8 cellular contexts compared by ENCODE assay signal in genomic region chr1:221741971-221742554, GRCh38. TPM values are rescaled to one million over a fixed set of nuclear protein-coding genes. Genes with fewer than 3 reads are reported as not detected.
DNase-seq lines count a peak whose midpoint lies in the region; ATAC-seq and TF ChIP-seq lines count a peak whose summit lies in the region.

DUSP10 (minus strand) TSS chr1:221742089; CDS start chr1:221739744, 2,345 bp downstream.

- WGBS in esophagus squamous epithelium, 2 donors = 0 to 1% methylated on average over 12 to 24 of the region's 34 CpGs

- ATAC-seq in GM21786 (IDR thresholded peaks at IDR 0.05; ENCODE audit: unreplicated experiment) = peak; percentile 78

- peaks cover 0 to 29% (median 0%) of the 10 kb centered on the region in 4 donors for H3K4me1 ChIP-seq in Peyer's patch
- peaks cover 4 to 56% (median 4%) of the 10 kb centered on the region in 3 donors for H3K4me1 ChIP-seq in esophagus squamous epithelium
- H3K4me1 ChIP-seq in muscle layer of duodenum (ENCODE audit: control insufficient read depth in 1 of 2, insufficient read depth in 2 of 2, low read length in 2 of 2) = peaks cover 0 to 20% of the 10 kb centered on the region in 2 donors

- intact Hi-C loops in esophagus squamous epithelium (cut with DNase I) = no loop called here

- H3K27ac ChIP-seq in KOPT-K1 (ENCODE audit: low read depth, low read length, poor library complexity, severe bottlenecking) = peak within 1 kb of the TSS; percentile 66
- H3K27ac ChIP-seq in Peyer's patch = peak within 1 kb of the TSS; percentile 97 to 98 (median 98)
- peak within 1 kb of the TSS; percentile 96 to 100 (median 100) for H3K27ac ChIP-seq in esophagus squamous epithelium
- peak within 1 kb of the TSS; percentile 98 for H3K27ac ChIP-seq in muscle layer of duodenum (ENCODE audit: low read length)

- TF ChIP-seq CTCF in Peyer's patch (IDR thresholded peaks at IDR 0.05) = peak in 1 of 6 experiments; percentile 15
- no peak for TF ChIP-seq CTCF in esophagus squamous epithelium (IDR thresholded peaks at IDR 0.05)

- H3K4me3 ChIP-seq in Peyer's patch (peak within 1 kb of the TSS; percentile 72 to 86 (median 78)), esophagus squamous epithelium (peak within 1 kb of the TSS; percentile 59 to 91 (median 78)), muscle layer of duodenum (ENCODE audit: low read depth in 1 of 2, low read length in 2 of 2) (peak within 1 kb of the TSS; percentile 91 to 97)

- no peaks in the 10 kb centered on the region for H3K9me3 ChIP-seq in KOPT-K1 (ENCODE audit: insufficient read depth, low read length, poor library complexity, severe bottlenecking)
- no peaks in the 10 kb centered on the region for H3K9me3 ChIP-seq in Peyer's patch
- H3K9me3 ChIP-seq in esophagus squamous epithelium = no peaks in the 10 kb centered on the region
- no peaks in the 10 kb centered on the region for H3K9me3 ChIP-seq in muscle layer of duodenum (ENCODE audit: control insufficient read depth in 1 of 2, low read length in 2 of 2)

- no peaks in the 10 kb centered on the region for H3K36me3 ChIP-seq in KOPT-K1 (ENCODE audit: insufficient read depth, low read length)
- no peaks in the 10 kb centered on the region for H3K36me3 ChIP-seq in Peyer's patch
- H3K36me3 ChIP-seq in esophagus squamous epithelium = peaks cover 0 to 15% (median 0%) of the 10 kb centered on the region in 3 donors
- peaks cover 0 to 8% of the 10 kb centered on the region in 2 donors for H3K36me3 ChIP-seq in muscle layer of duodenum (ENCODE audit: control insufficient read depth in 1 of 2, insufficient read depth in 2 of 2, low read length in 2 of 2)

- no peaks in the 10 kb centered on the region for H3K27me3 ChIP-seq in Peyer's patch
- H3K27me3 ChIP-seq in esophagus squamous epithelium = no peaks in the 10 kb centered on the region
- no peaks in the 10 kb centered on the region for H3K27me3 ChIP-seq in muscle layer of duodenum (ENCODE audit: low read depth, low read length)

- DNase-seq in DMS79 treated with DMSO at 0.1 percent for 48 hours (lab: John Stamatoyannopoulos, UW) = peak; percentile 98
- peak; percentile 98 to 100 (median 99) for DNase-seq in Peyer's patch
- DNase-seq in activated T-cell treated with anti-CD3 and anti-CD28 coated beads, Interleukin-2, amount 50 U/mL, for 48 hours = peak; percentile 97 to 98
- DNase-seq in esophagus squamous epithelium (lab: John Stamatoyannopoulos, UW) = peak; percentile 96
- peak; percentile 95 for DNase-seq in stimulated activated CD8-positive, alpha-beta memory T cell treated with anti-CD3 and anti-CD28 coated beads, Interleukin-7, amount 100 ng/mL, for 24 hours (ENCODE audit: low read depth)

- TF ChIP-seq POLR2A in Peyer's patch (IDR thresholded peaks at IDR 0.05) = peak; percentile 68 to 93
- TF ChIP-seq POLR2A in esophagus squamous epithelium (IDR thresholded peaks at IDR 0.05) = peak in 3 of 4 donors; percentile 73 to 95 (median 85)

RNA-seq across cellular contexts. Expression of gene DUSP10, which starts in this region (rescaled TPM):
- total RNA-seq in Peyer's patch = 10 to 100 TPM in 1 of 4 donors, 1 to 10 TPM in 3; 1.4 to 11.6 (median 4.4) TPM
- total RNA-seq in esophagus squamous epithelium = 1 to 10 TPM; 1.4 to 7.4 (median 4.9) TPM

Comparison
In these comparisons a context has a peak if more than half of its experiments do, and no peak if none do; other contexts are left out.
1. Peak in every context shown above with its lines: DNase-seq, ATAC-seq, H3K4me3 ChIP-seq and H3K27ac ChIP-seq.